Comparison of ENCODE assay signal across 13 cellular contexts in genomic region chr10:37700886-37701780, GRCh38.
"Had no signal": no experiment of that assay in that cellular context is flagged by ENCODE, and none has a peak within 500 bp of the region (broad histone marks: within the 10 kb centered on the region; RNA-seq: fewer than 3 reads in every experiment).

No MANE protein-coding gene starts in this region.

- H3K36me3 Mint-ChIP-seq: immature natural killer cell had no signal

- H3K27me3 ChIP-seq: foreskin keratinocyte, ovary, transverse colon had no signal

- H3K4me3 ChIP-seq: ovary, transverse colon had no signal

- H3K4me1 Mint-ChIP-seq: activated T-helper 17 cell treated with anti-CD3 and anti-CD28 coated beads, Interleukin-2, amount 50 U/mL, for 72 hours; immature natural killer cell; nephron had no signal

- ATAC-seq: activated T-helper 17 cell treated with anti-CD3 and anti-CD28 coated beads, Interleukin-2, amount 50 U/mL, for 72 hours; foreskin keratinocyte; left colon had no signal

- H3K27ac Mint-ChIP-seq: activated naive CD4-positive, alpha-beta T cell treated with anti-CD3 and anti-CD28 coated beads for 36 hours; activated T-helper 17 cell treated with anti-CD3 and anti-CD28 coated beads, Interleukin-2, amount 50 U/mL, for 72 hours; immature natural killer cell; nephron had no signal

- H3K27ac ChIP-seq: foreskin keratinocyte, ovary, transverse colon, VCaP had no signal

- H3K27me3 Mint-ChIP-seq: activated T-helper 17 cell treated with anti-CD3 and anti-CD28 coated beads, Interleukin-2, amount 50 U/mL, for 72 hours had no signal

- H3K4me3 Mint-ChIP-seq: activated naive CD4-positive, alpha-beta T cell treated with anti-CD3 and anti-CD28 coated beads for 36 hours; activated T-helper 17 cell treated with anti-CD3 and anti-CD28 coated beads, Interleukin-2, amount 50 U/mL, for 72 hours; immature natural killer cell; nephron had no signal

- H3K36me3 ChIP-seq: ovary, transverse colon had no signal

- DNase-seq: activated CD4-positive, alpha-beta T cell treated with anti-CD3 and anti-CD28 coated beads for 4 hours; activated naive CD4-positive, alpha-beta T cell treated with anti-CD3 and anti-CD28 coated beads for 36 hours; activated T-cell treated with anti-CD3 and anti-CD28 coated beads for 4 hours; foreskin keratinocyte; immature natural killer cell; left colon; mammary epithelial cell; T-helper 9 cell; transverse colon had no signal

- H3K4me1 ChIP-seq: foreskin keratinocyte, transverse colon had no signal

- H3K9me3 ChIP-seq: ovary, transverse colon had no signal
